ENCODE assay signal across 11 cellular contexts in genomic region chr4:129926936-129927335, GRCh38.
DNase-seq lines count a peak whose midpoint lies in the region; ATAC-seq and TF ChIP-seq lines count a peak whose summit lies in the region.
"Had no signal": no experiment of that assay in that cellular context is flagged by ENCODE, and none has a peak within 500 bp of the region (broad histone marks: within the 10 kb centered on the region; RNA-seq: fewer than 3 reads in every experiment).

No MANE protein-coding gene starts in this region.

- ATAC-seq in GM19463 (IDR thresholded peaks at IDR 0.05; ENCODE audit: unreplicated experiment): no peak

- H3K9ac ChIP-seq in Karpas-422 (ENCODE audit: low read length): no peak overlapping the region
- H3K9ac ChIP-seq: KMS-11 had no signal

- no peak for TF ChIP-seq POLR2A in ovary (IDR thresholded peaks at IDR 0.05)
- TF ChIP-seq POLR2A in transverse colon (IDR thresholded peaks at IDR 0.05): no peak

- H4K20me1 ChIP-seq in Karpas-422 (ENCODE audit: insufficient read depth, low read depth, low read length): no peaks in the 10 kb centered on the region

- H3K27ac ChIP-seq in Karpas-422 (ENCODE audit: low read length) (no peak overlapping the region), ovary (no peak overlapping the region), transverse colon (no peak overlapping the region)
- H3K27ac ChIP-seq: KMS-11 had no signal

- no peak overlapping the region for H3K4me2 ChIP-seq in Karpas-422 (ENCODE audit: low read depth, low read length, poor library complexity, severe bottlenecking)
- H3K4me2 ChIP-seq: KMS-11 had no signal

- no peak overlapping the region for H2AFZ ChIP-seq in Karpas-422 (ENCODE audit: low read length)

- intact Hi-C loops in ovary (cut with DNase I): no loop called here
- intact Hi-C loops in transverse colon (cut with DNase I; ENCODE audit: low total_unique reads): no loop called here

- DNase-seq in DMS153 treated with DMSO at 0.1 percent for 48 hours (lab: John Stamatoyannopoulos, UW; ENCODE audit: unreplicated experiment): peak; percentile 64
- DNase-seq in Karpas-422: peak; percentile 58
- DNase-seq in RPMI7951 (ENCODE audit: low read depth): peak; percentile 2
- no peak for DNase-seq in kidney epithelial cell (ENCODE audit: low read depth)
- no peak for DNase-seq in ovary
- no peak for DNase-seq in activated T-cell treated with anti-CD3 and anti-CD28 coated beads for 4 hours
- no peak for DNase-seq in transverse colon
- DNase-seq: activated naive CD8-positive, alpha-beta T cell treated with anti-CD3 and anti-CD28 coated beads, Interleukin-2, amount 10 ng/mL, durations not matched to agents 7 days and 5 days; stimulated activated naive CD4-positive, alpha-beta T cell had no signal

- H3K79me2 ChIP-seq in Karpas-422 (ENCODE audit: low read length): no peaks in the 10 kb centered on the region

- no peaks in the 10 kb centered on the region for H3K9me2 ChIP-seq in Karpas-422 (replicated peaks; ENCODE audit: insufficient read depth, low read length)

- in situ Hi-C loops in transverse colon (cut with MboI; ENCODE audit: low pct_ligation_motif_present in 1 of 4, low pct_unique_long_range_greater_than_20kb in 1 of 4, low sequenced_read_pairs in 3 of 4): no loop called here

- H3K27me3 ChIP-seq in Karpas-422 (ENCODE audit: low read length): 0 out of 2 replicates have a peak, but pooled peaks cover 3% of the 10 kb centered on the region
- no peaks in the 10 kb centered on the region for H3K27me3 ChIP-seq in kidney epithelial cell (ENCODE audit: control insufficient read depth, insufficient read depth, low read length)
- H3K27me3 ChIP-seq in ovary: no peaks in the 10 kb centered on the region
- H3K27me3 ChIP-seq in transverse colon: no peaks in the 10 kb centered on the region

- H3K4me3 ChIP-seq in Karpas-422 (ENCODE audit: low read length): no peak overlapping the region
- H3K4me3 ChIP-seq in kidney epithelial cell (ENCODE audit: low read depth, low read length): no peak overlapping the region
- H3K4me3 ChIP-seq in ovary: no peak overlapping the region
- no peak overlapping the region for H3K4me3 ChIP-seq in transverse colon

- TF ChIP-seq CTCF in kidney epithelial cell (IDR thresholded peaks at IDR 0.05; ENCODE audit: insufficient read depth, low read length, poor library complexity, severe bottlenecking) (peak; percentile 17), ovary (IDR thresholded peaks at IDR 0.05) (no peak), transverse colon (IDR thresholded peaks at IDR 0.05) (no peak)

- H3K4me1 ChIP-seq in Karpas-422 (ENCODE audit: low read length) (peaks cover 3% of the 10 kb centered on the region; the same call in 1 of the 2 replicates), ovary (ENCODE audit: insufficient read depth) (no peaks in the 10 kb centered on the region), transverse colon (no peaks in the 10 kb centered on the region)

- TF ChIP-seq EP300 in ovary (IDR thresholded peaks at IDR 0.05) (no peak), transverse colon (IDR thresholded peaks at IDR 0.05; ENCODE audit: low read depth) (no peak)

- no peaks in the 10 kb centered on the region for H3K9me3 ChIP-seq in Karpas-422 (ENCODE audit: low read length)
- no peaks in the 10 kb centered on the region for H3K9me3 ChIP-seq in ovary
- H3K9me3 ChIP-seq in transverse colon: no peaks in the 10 kb centered on the region

- H3K36me3 ChIP-seq in Karpas-422 (ENCODE audit: insufficient read depth, low read length) (no peaks in the 10 kb centered on the region), kidney epithelial cell (ENCODE audit: control insufficient read depth, insufficient read depth, low read length) (no peaks in the 10 kb centered on the region), ovary (no peaks in the 10 kb centered on the region), transverse colon (no peaks in the 10 kb centered on the region)

Comparison
In these comparisons a context has a peak if more than half of its experiments do, and no peak if none do; other contexts are left out.
1. DNase-seq: peak in DMS153 treated with DMSO at 0.1 percent for 48 hours (single experiment), Karpas-422 (single experiment) and RPMI7951 (single experiment); none in kidney epithelial cell (single experiment), ovary (0 of 5), activated T-cell treated with anti-CD3 and anti-CD28 coated beads for 4 hours (single experiment) and transverse colon (single experiment).